ENCODE assay signal across 36 cellular contexts in the genomic region with DNA sequence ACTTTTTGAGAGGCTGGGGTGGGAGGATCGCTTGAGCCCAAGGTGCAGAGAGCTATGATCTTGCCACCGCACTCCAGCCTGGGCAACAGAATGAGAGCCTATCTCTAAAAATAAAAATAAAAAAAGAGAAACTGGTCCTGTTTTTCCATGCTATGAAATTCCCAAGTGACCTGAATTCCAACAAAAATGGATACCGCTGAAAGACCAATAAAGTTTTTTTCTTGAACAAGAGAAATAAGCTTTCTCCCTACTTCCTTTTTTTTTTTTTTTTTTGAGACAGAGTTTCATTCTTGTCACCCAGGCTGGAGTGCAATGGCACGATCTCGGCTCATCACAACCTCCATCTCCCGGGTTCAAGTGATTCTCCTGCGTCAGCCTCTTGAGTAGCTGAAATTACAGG.
"Had no signal": no experiment of that assay in that cellular context is flagged by ENCODE, and none has a peak within 500 bp of the region (broad histone marks: within the 10 kb centered on the region; RNA-seq: fewer than 3 reads in every experiment).

No MANE protein-coding gene starts in this region.

- H3K36me3 ChIP-seq: MG63 had no signal

- H3K4me2 ChIP-seq: KMS-11 had no signal

- DNase-seq: Karpas-422, Kasumi-1, MG63, MM.1S, MV-4-11, NCI-H1048, NCI-H1092, NCI-H1092 treated with DMSO at 0.1 percent for 48 hours, NCI-H1105, NCI-H1105 treated with DMSO at 0.1 percent for 48 hours, NCI-H1417, NCI-H1417 treated with DMSO at 0.1 percent for 48 hours, NCI-H1436, NCI-H1436 treated with DMSO at 0.1 percent for 48 hours, NCI-H146, NCI-H1694, NCI-H1694 treated with DMSO at 0.1 percent for 48 hours, NCI-H187, NCI-H187 treated with DMSO at 0.1 percent for 48 hours, NCI-H1930, NCI-H2029, NCI-H2029 treated with DMSO at 0.1 percent for 48 hours, NCI-H2081, NCI-H2081 treated with DMSO at 0.1 percent for 48 hours, NCI-H2107, NCI-H2171, NCI-H2171 treated with DMSO at 0.1 percent for 48 hours, NCI-H2227 treated with DMSO at 0.1 percent for 48 hours, NCI-H226, NCI-H345, NCI-H446, NCI-H446 treated with DMSO at 0.1 percent for 48 hours, NCI-H510A, NCI-H510A treated with DMSO at 0.1 percent for 48 hours, NCI-H524 had no signal

- H3K9me3 ChIP-seq: MG63 had no signal

- H3K4me3 ChIP-seq: MG63 had no signal

- H3K27me3 ChIP-seq: MG63 had no signal

- H3K9ac ChIP-seq: KMS-11 had no signal

- H3K27ac ChIP-seq: KMS-11 had no signal
